In the genomic region with DNA sequence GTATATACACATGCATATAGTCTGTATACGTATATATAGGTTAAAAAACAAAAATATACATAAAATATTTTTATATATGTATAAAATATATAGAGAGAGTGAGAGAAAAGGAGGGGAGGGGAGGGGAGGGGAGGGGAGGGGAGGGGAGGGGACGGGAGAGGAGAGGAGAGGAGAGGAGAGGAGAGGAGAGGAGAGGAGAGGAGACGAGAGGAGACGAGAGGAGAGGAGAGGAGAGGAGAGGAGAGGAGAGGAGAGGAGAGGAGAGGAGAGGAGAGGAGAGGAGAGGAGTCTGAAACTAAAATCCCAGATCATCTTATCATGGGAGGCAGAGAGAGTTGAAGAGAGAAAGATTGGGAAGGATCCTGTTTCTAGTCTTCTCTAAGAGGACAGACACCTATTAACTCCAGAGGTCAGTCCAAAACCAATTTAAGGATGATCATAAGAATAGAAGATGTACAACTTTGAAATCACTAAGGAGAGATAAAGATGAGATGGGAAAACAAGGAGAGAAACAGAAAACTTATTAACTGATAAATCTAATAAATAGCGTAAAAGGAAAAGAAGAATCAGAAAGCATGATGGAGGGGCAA, we compare ENCODE assay signal across 7 cellular contexts.
"Had no signal": no experiment of that assay in that cellular context is flagged by ENCODE, and none has a peak within 500 bp of the region (broad histone marks: within the 10 kb centered on the region; RNA-seq: fewer than 3 reads in every experiment).

No MANE protein-coding gene starts in this region.

- ATAC-seq: GM12878 had no signal

- H3K4me3 ChIP-seq: GM12878 had no signal

- DNase-seq: GDM1, GF-D8 had no signal

- FAIRE-seq: G401.6, GM12878, GM12891, GM12892, GM18507 had no signal
